ENCODE assay signal across 1 cellular context in the genomic region with DNA sequence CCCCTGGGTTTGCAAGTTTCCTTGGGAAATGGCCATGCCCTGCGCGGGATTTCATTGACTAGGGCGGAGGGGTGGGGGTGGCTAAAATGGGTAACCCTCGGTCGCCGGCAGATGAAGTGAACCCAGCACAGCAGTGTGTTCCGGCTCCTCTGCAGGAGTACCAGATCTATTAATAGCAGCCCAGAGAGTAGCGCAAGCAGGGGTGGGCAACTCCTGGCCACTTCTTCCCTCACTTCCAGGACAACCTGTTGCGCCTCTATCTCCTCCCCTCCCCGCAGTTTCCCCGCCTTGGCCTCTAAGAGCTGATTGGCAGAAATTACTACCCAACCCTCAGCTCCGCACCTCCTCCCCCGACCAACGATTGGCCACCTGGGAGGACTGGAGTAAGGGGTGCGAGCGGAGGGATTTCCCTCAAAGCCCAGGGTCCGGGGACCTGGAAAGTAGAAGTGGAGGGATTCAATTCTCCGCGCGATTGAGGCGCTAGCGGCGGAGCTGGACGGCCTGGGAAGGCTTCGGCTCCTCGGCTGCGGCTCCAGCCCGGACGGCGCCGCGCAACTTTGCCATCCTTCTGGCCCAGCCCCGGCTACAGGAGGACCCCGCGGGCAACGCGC.
TF ChIP-seq lines count a peak whose summit lies in the region.

A gene with protein sequence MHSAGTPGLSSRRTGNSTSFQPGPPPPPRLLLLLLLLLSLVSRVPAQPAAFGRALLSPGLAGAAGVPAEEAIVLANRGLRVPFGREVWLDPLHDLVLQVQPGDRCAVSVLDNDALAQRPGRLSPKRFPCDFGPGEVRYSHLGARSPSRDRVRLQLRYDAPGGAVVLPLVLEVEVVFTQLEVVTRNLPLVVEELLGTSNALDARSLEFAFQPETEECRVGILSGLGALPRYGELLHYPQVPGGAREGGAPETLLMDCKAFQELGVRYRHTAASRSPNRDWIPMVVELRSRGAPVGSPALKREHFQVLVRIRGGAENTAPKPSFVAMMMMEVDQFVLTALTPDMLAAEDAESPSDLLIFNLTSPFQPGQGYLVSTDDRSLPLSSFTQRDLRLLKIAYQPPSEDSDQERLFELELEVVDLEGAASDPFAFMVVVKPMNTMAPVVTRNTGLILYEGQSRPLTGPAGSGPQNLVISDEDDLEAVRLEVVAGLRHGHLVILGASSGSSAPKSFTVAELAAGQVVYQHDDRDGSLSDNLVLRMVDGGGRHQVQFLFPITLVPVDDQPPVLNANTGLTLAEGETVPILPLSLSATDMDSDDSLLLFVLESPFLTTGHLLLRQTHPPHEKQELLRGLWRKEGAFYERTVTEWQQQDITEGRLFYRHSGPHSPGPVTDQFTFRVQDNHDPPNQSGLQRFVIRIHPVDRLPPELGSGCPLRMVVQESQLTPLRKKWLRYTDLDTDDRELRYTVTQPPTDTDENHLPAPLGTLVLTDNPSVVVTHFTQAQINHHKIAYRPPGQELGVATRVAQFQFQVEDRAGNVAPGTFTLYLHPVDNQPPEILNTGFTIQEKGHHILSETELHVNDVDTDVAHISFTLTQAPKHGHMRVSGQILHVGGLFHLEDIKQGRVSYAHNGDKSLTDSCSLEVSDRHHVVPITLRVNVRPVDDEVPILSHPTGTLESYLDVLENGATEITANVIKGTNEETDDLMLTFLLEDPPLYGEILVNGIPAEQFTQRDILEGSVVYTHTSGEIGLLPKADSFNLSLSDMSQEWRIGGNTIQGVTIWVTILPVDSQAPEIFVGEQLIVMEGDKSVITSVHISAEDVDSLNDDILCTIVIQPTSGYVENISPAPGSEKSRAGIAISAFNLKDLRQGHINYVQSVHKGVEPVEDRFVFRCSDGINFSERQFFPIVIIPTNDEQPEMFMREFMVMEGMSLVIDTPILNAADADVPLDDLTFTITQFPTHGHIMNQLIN (N-terminal part only) (plus strand): TSS at position 443 of the 611 bp plus-strand sequence. CDS start 268 bp downstream, outside the sequence.

TF ChIP-seq in neural cell, 6 proteins besides CTCF, POLR2A, EP300 and RAD21:
- TF ChIP-seq, protein P1, sequence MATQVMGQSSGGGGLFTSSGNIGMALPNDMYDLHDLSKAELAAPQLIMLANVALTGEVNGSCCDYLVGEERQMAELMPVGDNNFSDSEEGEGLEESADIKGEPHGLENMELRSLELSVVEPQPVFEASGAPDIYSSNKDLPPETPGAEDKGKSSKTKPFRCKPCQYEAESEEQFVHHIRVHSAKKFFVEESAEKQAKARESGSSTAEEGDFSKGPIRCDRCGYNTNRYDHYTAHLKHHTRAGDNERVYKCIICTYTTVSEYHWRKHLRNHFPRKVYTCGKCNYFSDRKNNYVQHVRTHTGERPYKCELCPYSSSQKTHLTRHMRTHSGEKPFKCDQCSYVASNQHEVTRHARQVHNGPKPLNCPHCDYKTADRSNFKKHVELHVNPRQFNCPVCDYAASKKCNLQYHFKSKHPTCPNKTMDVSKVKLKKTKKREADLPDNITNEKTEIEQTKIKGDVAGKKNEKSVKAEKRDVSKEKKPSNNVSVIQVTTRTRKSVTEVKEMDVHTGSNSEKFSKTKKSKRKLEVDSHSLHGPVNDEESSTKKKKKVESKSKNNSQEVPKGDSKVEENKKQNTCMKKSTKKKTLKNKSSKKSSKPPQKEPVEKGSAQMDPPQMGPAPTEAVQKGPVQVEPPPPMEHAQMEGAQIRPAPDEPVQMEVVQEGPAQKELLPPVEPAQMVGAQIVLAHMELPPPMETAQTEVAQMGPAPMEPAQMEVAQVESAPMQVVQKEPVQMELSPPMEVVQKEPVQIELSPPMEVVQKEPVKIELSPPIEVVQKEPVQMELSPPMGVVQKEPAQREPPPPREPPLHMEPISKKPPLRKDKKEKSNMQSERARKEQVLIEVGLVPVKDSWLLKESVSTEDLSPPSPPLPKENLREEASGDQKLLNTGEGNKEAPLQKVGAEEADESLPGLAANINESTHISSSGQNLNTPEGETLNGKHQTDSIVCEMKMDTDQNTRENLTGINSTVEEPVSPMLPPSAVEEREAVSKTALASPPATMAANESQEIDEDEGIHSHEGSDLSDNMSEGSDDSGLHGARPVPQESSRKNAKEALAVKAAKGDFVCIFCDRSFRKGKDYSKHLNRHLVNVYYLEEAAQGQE (IDR thresholded peaks at IDR 0.05; ENCODE audit: borderline replicate concordance): no peak
- no peak for TF ChIP-seq TAF1 (IDR thresholded peaks at IDR 0.05; ENCODE audit: low read depth)
- TF ChIP-seq MXI1 (conservative IDR thresholded peaks at IDR 0.05; ENCODE audit: poor library complexity, severe bottlenecking): peak; percentile 32
